Comparison of ENCODE assay signal across 1 cellular context in the genomic region with DNA sequence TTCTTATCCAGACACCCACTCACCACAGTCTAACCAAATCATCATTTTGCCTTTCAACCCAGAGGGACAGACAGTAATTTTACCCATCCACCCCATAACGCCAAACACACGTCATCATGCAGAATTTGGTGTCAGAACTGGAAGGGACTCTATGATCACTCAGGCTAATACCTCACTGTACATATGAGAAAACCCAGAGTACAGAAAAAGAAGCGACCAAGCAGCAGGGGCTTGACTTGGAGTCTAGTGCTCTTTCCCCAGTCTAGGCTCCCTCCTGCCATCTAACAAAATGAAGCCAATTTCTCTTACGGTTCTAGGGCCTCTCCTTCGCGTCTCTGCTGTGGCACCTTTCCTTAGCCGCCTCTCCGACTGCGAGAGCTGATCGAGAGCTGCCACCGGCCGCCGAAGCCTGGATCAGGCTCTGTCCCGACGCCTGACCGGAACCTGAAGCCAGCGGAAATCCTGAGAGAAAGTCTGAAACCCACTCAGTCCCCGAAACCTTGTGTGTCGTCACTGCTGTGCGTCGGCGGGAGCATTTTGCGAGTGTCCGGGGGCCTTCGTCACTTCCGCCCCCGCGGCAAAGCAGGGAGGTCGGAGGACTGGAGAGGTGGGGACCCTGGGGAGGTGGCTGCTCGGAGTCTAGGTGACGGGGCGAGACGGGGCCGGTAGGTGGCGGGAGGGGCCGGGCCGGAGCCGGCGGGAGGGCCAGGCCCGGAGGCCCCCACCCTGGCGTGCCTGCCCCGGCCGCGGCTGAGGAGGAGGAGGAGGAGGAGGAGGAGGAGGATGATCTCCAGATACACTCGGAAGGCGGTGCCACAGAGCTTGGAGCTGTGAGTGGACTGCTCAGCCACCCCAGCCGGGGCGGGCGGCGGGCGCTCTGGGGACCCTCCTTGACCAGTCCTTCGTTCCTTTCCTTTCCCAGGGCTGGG.
TF ChIP-seq lines count a peak whose summit lies in the region.

A gene (minus strand): TSS at position 452 of the 929 bp plus-strand sequence. CDS start 4,071 bp downstream, outside the sequence.
A gene (plus strand): TSS at position 563 of the 929 bp plus-strand sequence. CDS start 221 bp downstream, at position 784.

TF ChIP-seq in HepG2, 621 proteins besides CTCF, POLR2A, EP300 and RAD21 (continued from another document and continues in another):
- peak; percentile 89; the same call in 1 of the 2 replicates for TF ChIP-seq ZNF563 (CRISPR knock-in tag; IDR thresholded peaks at IDR 0.05)
- no peak for TF ChIP-seq ZNF672 (CRISPR knock-in tag; IDR thresholded peaks at IDR 0.05)
- TF ChIP-seq THYN1 (CRISPR knock-in tag; IDR thresholded peaks at IDR 0.05; ENCODE audit: borderline replicate concordance, low read depth) = no peak
- TF ChIP-seq TBX3 (IDR thresholded peaks at IDR 0.05; ENCODE audit: borderline replicate concordance) = 0 out of 2 replicates have a peak, but pooled peaks have one; percentile 10
- no peak for TF ChIP-seq ZNF431 (CRISPR knock-in tag; IDR thresholded peaks at IDR 0.05; ENCODE audit: borderline replicate concordance, low read depth)
- peak; percentile 96 for TF ChIP-seq ZBTB21 (CRISPR knock-in tag; IDR thresholded peaks at IDR 0.05)
- TF ChIP-seq MED13 (CRISPR knock-in tag; IDR thresholded peaks at IDR 0.05) = 0 out of 2 replicates have a peak, but pooled peaks have one; percentile 31
- TF ChIP-seq MXI1 (IDR thresholded peaks at IDR 0.05; ENCODE audit: borderline replicate concordance, low read depth, low read length) = peak; percentile 73; the same call in 1 of the 3 replicates
- peak; percentile 77; the same call in 1 of the 2 replicates for TF ChIP-seq ZNF772 (CRISPR knock-in tag; IDR thresholded peaks at IDR 0.05)
- TF ChIP-seq SCMH1 (CRISPR knock-in tag; IDR thresholded peaks at IDR 0.05; ENCODE audit: borderline replicate concordance) = no peak
- TF ChIP-seq, protein P1, sequence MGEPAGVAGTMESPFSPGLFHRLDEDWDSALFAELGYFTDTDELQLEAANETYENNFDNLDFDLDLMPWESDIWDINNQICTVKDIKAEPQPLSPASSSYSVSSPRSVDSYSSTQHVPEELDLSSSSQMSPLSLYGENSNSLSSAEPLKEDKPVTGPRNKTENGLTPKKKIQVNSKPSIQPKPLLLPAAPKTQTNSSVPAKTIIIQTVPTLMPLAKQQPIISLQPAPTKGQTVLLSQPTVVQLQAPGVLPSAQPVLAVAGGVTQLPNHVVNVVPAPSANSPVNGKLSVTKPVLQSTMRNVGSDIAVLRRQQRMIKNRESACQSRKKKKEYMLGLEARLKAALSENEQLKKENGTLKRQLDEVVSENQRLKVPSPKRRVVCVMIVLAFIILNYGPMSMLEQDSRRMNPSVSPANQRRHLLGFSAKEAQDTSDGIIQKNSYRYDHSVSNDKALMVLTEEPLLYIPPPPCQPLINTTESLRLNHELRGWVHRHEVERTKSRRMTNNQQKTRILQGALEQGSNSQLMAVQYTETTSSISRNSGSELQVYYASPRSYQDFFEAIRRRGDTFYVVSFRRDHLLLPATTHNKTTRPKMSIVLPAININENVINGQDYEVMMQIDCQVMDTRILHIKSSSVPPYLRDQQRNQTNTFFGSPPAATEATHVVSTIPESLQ (CRISPR knock-in tag; conservative IDR thresholded peaks at IDR 0.05) = 0 out of 2 replicates have a peak, but pooled peaks have one; percentile 48
- TF ChIP-seq, protein P2, sequence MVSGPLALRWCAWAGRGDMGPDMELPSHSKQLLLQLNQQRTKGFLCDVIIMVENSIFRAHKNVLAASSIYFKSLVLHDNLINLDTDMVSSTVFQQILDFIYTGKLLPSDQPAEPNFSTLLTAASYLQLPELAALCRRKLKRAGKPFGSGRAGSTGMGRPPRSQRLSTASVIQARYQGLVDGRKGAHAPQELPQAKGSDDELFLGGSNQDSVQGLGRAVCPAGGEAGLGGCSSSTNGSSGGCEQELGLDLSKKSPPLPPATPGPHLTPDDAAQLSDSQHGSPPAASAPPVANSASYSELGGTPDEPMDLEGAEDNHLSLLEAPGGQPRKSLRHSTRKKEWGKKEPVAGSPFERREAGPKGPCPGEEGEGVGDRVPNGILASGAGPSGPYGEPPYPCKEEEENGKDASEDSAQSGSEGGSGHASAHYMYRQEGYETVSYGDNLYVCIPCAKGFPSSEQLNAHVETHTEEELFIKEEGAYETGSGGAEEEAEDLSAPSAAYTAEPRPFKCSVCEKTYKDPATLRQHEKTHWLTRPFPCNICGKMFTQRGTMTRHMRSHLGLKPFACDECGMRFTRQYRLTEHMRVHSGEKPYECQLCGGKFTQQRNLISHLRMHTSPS (CRISPR knock-in tag; IDR thresholded peaks at IDR 0.05; ENCODE audit: low read depth) = no peak
- TF ChIP-seq, protein P3, sequence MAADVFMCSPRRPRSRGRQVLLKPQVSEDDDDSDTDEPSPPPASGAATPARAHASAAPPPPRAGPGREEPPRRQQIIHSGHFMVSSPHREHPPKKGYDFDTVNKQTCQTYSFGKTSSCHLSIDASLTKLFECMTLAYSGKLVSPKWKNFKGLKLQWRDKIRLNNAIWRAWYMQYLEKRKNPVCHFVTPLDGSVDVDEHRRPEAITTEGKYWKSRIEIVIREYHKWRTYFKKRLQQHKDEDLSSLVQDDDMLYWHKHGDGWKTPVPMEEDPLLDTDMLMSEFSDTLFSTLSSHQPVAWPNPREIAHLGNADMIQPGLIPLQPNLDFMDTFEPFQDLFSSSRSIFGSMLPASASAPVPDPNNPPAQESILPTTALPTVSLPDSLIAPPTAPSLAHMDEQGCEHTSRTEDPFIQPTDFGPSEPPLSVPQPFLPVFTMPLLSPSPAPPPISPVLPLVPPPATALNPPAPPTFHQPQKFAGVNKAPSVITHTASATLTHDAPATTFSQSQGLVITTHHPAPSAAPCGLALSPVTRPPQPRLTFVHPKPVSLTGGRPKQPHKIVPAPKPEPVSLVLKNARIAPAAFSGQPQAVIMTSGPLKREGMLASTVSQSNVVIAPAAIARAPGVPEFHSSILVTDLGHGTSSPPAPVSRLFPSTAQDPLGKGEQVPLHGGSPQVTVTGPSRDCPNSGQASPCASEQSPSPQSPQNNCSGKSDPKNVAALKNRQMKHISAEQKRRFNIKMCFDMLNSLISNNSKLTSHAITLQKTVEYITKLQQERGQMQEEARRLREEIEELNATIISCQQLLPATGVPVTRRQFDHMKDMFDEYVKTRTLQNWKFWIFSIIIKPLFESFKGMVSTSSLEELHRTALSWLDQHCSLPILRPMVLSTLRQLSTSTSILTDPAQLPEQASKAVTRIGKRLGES (CRISPR knock-in tag; IDR thresholded peaks at IDR 0.05; ENCODE audit: borderline replicate concordance) = no peak
- TF ChIP-seq GATAD1 (CRISPR knock-in tag; IDR thresholded peaks at IDR 0.05) = peak; percentile 99
- peak; percentile 98 for TF ChIP-seq YEATS2 (CRISPR knock-in tag; IDR thresholded peaks at IDR 0.05; ENCODE audit: borderline replicate concordance)
- peak; percentile 89; the same call in 1 of the 2 replicates for TF ChIP-seq ZNF670 (CRISPR knock-in tag; IDR thresholded peaks at IDR 0.05; ENCODE audit: borderline replicate concordance)
- TF ChIP-seq SP4 (CRISPR knock-in tag; IDR thresholded peaks at IDR 0.05) = peak; percentile 74; the same call in 1 of the 2 replicates
- peak; percentile 87 for TF ChIP-seq SRSF1 (optimal IDR thresholded peaks at IDR 0.05; ENCODE audit: low read depth, low read length)
- TF ChIP-seq HNRNPK (IDR thresholded peaks at IDR 0.05; ENCODE audit: low read depth, low read length, poor library complexity, severe bottlenecking) = peak; percentile 82
- TF ChIP-seq PAX8 (CRISPR knock-in tag; IDR thresholded peaks at IDR 0.05; ENCODE audit: borderline replicate concordance) = 0 out of 2 replicates have a peak, but pooled peaks have one; percentile 54
- TF ChIP-seq ZNF207 (IDR thresholded peaks at IDR 0.05; ENCODE audit: borderline replicate concordance) = no peak
- TF ChIP-seq, protein P4, sequence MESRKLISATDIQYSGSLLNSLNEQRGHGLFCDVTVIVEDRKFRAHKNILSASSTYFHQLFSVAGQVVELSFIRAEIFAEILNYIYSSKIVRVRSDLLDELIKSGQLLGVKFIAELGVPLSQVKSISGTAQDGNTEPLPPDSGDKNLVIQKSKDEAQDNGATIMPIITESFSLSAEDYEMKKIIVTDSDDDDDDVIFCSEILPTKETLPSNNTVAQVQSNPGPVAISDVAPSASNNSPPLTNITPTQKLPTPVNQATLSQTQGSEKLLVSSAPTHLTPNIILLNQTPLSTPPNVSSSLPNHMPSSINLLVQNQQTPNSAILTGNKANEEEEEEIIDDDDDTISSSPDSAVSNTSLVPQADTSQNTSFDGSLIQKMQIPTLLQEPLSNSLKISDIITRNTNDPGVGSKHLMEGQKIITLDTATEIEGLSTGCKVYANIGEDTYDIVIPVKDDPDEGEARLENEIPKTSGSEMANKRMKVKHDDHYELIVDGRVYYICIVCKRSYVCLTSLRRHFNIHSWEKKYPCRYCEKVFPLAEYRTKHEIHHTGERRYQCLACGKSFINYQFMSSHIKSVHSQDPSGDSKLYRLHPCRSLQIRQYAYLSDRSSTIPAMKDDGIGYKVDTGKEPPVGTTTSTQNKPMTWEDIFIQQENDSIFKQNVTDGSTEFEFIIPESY (CRISPR knock-in tag; IDR thresholded peaks at IDR 0.05) = 0 out of 2 replicates have a peak, but pooled peaks have one; percentile 41
- TF ChIP-seq ZNF761 (CRISPR knock-in tag; conservative IDR thresholded peaks at IDR 0.05) = peak; percentile 49; the same call in 1 of the 2 replicates
- no peak for TF ChIP-seq ZNF660 (CRISPR knock-in tag; IDR thresholded peaks at IDR 0.05; ENCODE audit: borderline replicate concordance, low read depth)
- TF ChIP-seq, protein P5, sequence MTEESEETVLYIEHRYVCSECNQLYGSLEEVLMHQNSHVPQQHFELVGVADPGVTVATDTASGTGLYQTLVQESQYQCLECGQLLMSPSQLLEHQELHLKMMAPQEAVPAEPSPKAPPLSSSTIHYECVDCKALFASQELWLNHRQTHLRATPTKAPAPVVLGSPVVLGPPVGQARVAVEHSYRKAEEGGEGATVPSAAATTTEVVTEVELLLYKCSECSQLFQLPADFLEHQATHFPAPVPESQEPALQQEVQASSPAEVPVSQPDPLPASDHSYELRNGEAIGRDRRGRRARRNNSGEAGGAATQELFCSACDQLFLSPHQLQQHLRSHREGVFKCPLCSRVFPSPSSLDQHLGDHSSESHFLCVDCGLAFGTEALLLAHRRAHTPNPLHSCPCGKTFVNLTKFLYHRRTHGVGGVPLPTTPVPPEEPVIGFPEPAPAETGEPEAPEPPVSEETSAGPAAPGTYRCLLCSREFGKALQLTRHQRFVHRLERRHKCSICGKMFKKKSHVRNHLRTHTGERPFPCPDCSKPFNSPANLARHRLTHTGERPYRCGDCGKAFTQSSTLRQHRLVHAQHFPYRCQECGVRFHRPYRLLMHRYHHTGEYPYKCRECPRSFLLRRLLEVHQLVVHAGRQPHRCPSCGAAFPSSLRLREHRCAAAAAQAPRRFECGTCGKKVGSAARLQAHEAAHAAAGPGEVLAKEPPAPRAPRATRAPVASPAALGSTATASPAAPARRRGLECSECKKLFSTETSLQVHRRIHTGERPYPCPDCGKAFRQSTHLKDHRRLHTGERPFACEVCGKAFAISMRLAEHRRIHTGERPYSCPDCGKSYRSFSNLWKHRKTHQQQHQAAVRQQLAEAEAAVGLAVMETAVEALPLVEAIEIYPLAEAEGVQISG (CRISPR knock-in tag; IDR thresholded peaks at IDR 0.05) = peak; percentile 97
- TF ChIP-seq ZNF274 (CRISPR knock-in tag; IDR thresholded peaks at IDR 0.05) = peak; percentile 23; the same call in 1 of the 2 replicates
- no peak for TF ChIP-seq PAF1 (CRISPR knock-in tag; IDR thresholded peaks at IDR 0.05)
- TF ChIP-seq, protein P6, sequence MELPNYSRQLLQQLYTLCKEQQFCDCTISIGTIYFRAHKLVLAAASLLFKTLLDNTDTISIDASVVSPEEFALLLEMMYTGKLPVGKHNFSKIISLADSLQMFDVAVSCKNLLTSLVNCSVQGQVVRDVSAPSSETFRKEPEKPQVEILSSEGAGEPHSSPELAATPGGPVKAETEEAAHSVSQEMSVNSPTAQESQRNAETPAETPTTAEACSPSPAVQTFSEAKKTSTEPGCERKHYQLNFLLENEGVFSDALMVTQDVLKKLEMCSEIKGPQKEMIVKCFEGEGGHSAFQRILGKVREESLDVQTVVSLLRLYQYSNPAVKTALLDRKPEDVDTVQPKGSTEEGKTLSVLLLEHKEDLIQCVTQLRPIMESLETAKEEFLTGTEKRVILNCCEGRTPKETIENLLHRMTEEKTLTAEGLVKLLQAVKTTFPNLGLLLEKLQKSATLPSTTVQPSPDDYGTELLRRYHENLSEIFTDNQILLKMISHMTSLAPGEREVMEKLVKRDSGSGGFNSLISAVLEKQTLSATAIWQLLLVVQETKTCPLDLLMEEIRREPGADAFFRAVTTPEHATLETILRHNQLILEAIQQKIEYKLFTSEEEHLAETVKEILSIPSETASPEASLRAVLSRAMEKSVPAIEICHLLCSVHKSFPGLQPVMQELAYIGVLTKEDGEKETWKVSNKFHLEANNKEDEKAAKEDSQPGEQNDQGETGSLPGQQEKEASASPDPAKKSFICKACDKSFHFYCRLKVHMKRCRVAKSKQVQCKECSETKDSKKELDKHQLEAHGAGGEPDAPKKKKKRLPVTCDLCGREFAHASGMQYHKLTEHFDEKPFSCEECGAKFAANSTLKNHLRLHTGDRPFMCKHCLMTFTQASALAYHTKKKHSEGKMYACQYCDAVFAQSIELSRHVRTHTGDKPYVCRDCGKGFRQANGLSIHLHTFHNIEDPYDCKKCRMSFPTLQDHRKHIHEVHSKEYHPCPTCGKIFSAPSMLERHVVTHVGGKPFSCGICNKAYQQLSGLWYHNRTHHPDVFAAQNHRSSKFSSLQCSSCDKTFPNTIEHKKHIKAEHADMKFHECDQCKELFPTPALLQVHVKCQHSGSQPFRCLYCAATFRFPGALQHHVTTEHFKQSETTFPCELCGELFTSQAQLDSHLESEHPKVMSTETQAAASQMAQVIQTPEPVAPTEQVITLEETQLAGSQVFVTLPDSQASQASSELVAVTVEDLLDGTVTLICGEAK (IDR thresholded peaks at IDR 0.05) = peak; percentile 85
- TF ChIP-seq, protein P6 (CRISPR knock-in tag; IDR thresholded peaks at IDR 0.05) = peak; percentile 50; the same call in 1 of the 2 replicates
- TF ChIP-seq ISL2 (CRISPR knock-in tag; IDR thresholded peaks at IDR 0.05) = peak; percentile 75
